ENCODE assay signal across 8 cellular contexts in genomic region chr12:6764011-6764828, GRCh38. TPM values are rescaled to one million over a fixed set of nuclear protein-coding genes. Genes with fewer than 3 reads are reported as not detected.
DNase-seq lines count a peak whose midpoint lies in the region; ATAC-seq and TF ChIP-seq lines count a peak whose summit lies in the region.

No MANE protein-coding gene starts in this region.

- H4K5ac ChIP-seq in IMR-90 (ENCODE audit: low read depth, low read length): peak overlapping the region; percentile 93

- H3K36me3 ChIP-seq in IMR-90 (ENCODE audit: control insufficient read depth, insufficient read depth, low read length) (no peaks in the 10 kb centered on the region), OCI-LY1 (ENCODE audit: insufficient read depth, low read length) (no peaks in the 10 kb centered on the region)

- no peak for TF ChIP-seq POLR2A in IMR-90 (IDR thresholded peaks at IDR 0.05; ENCODE audit: low read depth, low read length)

- H3K79me1 ChIP-seq in IMR-90 (ENCODE audit: low read depth in 1 of 2, low read length in 2 of 2): peaks cover 20 to 53% of the 10 kb centered on the region in 2 experiments

- H2AFZ ChIP-seq in IMR-90 (replicated peaks; ENCODE audit: low read length, poor library complexity): peak overlapping the region; percentile 89
- H2AFZ ChIP-seq in OCI-LY1 (ENCODE audit: low read length): no peak overlapping the region

- H3K27me3 ChIP-seq in IMR-90 (ENCODE audit: control insufficient read depth, insufficient read depth, low read length): no peaks in the 10 kb centered on the region
- peaks cover 5% of the 10 kb centered on the region; the same call in 1 of the 2 replicates for H3K27me3 ChIP-seq in OCI-LY1 (ENCODE audit: insufficient read depth, low read length)

- H3K23ac ChIP-seq in IMR-90 (ENCODE audit: low read depth, low read length): peak overlapping the region; percentile 99

- H3K9me3 ChIP-seq in IMR-90 (ENCODE audit: control insufficient read depth, insufficient read depth, low read length) (no peaks in the 10 kb centered on the region), OCI-LY1 (ENCODE audit: low read length) (no peaks in the 10 kb centered on the region)

- H2BK5ac ChIP-seq in IMR-90 (ENCODE audit: low read depth, low read length, poor library complexity, severe bottlenecking): peak overlapping the region; percentile 94

- intact Hi-C loops in IMR-90 (cut with micrococcal nuclease): loop anchor here (1.0 to 10.0 kb wide), 2 partner anchors 11 to 149 kb away; partner anchors contain the start of gene MLF2
- intact Hi-C loops in head of caudate nucleus (cut with DNase I): no loop called here

- H3K14ac ChIP-seq in IMR-90 (replicated peaks; ENCODE audit: low read depth, low read length): peak overlapping the region; percentile 97

- CTCF ChIA-PET in IMR-90 (lab: Yijun Ruan, JAX): interaction anchor here (1.6 to 3.2 kb wide), 2 partner anchors 11 kb away, joined by 9 to 27 read pairs; partner anchors contain the start of gene MLF2

- H3K27ac ChIP-seq in IMR-90 (ENCODE audit: insufficient read depth, low read length): peak overlapping the region; percentile 90
- no peak overlapping the region for H3K27ac ChIP-seq in OCI-LY1 (ENCODE audit: low read depth, low read length, poor library complexity, severe bottlenecking)
- peak overlapping the region; percentile 13 for H3K27ac ChIP-seq in adipose tissue (ENCODE audit: low read depth, low read length)

- dilution Hi-C loops in IMR-90 (cut with HindIII; ENCODE audit: low sequenced_read_pairs, unreplicated experiment): no loop called here

- H3K4me1 ChIP-seq in IMR-90 (ENCODE audit: control insufficient read depth, insufficient read depth, low read length): peaks cover 21% of the 10 kb centered on the region
- peaks cover 35% of the 10 kb centered on the region for H3K4me1 ChIP-seq in OCI-LY1 (ENCODE audit: insufficient read depth, low read length, severe bottlenecking)

- BruUV-seq in IMR-90 (replicated peaks; lab: Mats Ljungman, UMichigan): no TSS peak

- peak overlapping the region; percentile 95 for H2BK20ac ChIP-seq in IMR-90 (ENCODE audit: low read depth, low read length)

- no peak for TF ChIP-seq CTCF in IMR-90 (conservative IDR thresholded peaks at IDR 0.05; ENCODE audit: low read depth, low read length)
- TF ChIP-seq CTCF in OCI-LY1 (IDR thresholded peaks at IDR 0.05; ENCODE audit: low read length): no peak

- H3K4me3 ChIP-seq in IMR-90 (ENCODE audit: insufficient read depth, low read depth, low read length) (peak overlapping the region; percentile 12; the same call in 1 of the 2 replicates), OCI-LY1 (ENCODE audit: low read depth, low read length, poor library complexity, severe bottlenecking) (peak overlapping the region; percentile 17)

- peak overlapping the region; percentile 100 for H4K91ac ChIP-seq in IMR-90 (ENCODE audit: insufficient read depth, low read depth, low read length)

- TF ChIP-seq RAD21 in IMR-90 (IDR thresholded peaks at IDR 0.05; ENCODE audit: low read length): no peak

- in situ Hi-C loops in IMR-90 (cut with MboI; ENCODE audit: low sequenced_read_pairs): no loop called here

- H2AK5ac ChIP-seq in IMR-90 (ENCODE audit: low read depth, low read length): peak overlapping the region; percentile 99

- H3K18ac ChIP-seq in IMR-90 (ENCODE audit: low read depth, low read length): peak overlapping the region; percentile 84

- ATAC-seq in GM21737 (IDR thresholded peaks at IDR 0.05; ENCODE audit: unreplicated experiment): peak; percentile 65
- peak; percentile 82 for ATAC-seq in IMR-90 (ENCODE audit: low read depth)

- peak overlapping the region; percentile 98 for H2BK120ac ChIP-seq in IMR-90 (ENCODE audit: low read depth, low read length)

- H3K4me2 ChIP-seq in IMR-90 (ENCODE audit: low read depth, low read length) (peak overlapping the region; percentile 57), OCI-LY1 (ENCODE audit: low read length) (peak overlapping the region; percentile 10; the same call in 1 of the 2 replicates)

- H3K9ac ChIP-seq in IMR-90 (ENCODE audit: low read depth, low read length): peak overlapping the region; percentile 68
- no peak overlapping the region; the same call in 1 of the 2 replicates for H3K9ac ChIP-seq in OCI-LY1 (ENCODE audit: low read length)

- H4K20me1 ChIP-seq in IMR-90 (ENCODE audit: insufficient read depth, low read length) (peaks cover 24% of the 10 kb centered on the region), OCI-LY1 (ENCODE audit: insufficient read depth, low read length) (no peaks in the 10 kb centered on the region)

- DNase-seq in GM03348 (ENCODE audit: low spot score) (peak; percentile 97), IMR-90 (peak; percentile 99), head of caudate nucleus (peak; percentile 64 to 96 (median 86)), non-pigmented ciliary epithelial cell (ENCODE audit: low read depth) (peak; percentile 98), GF-D8 (lab: John Stamatoyannopoulos, UW) (no peak)

- H4K8ac ChIP-seq in IMR-90 (ENCODE audit: low read depth in 2 of 2, low read length in 2 of 2): peak overlapping the region; percentile 95 to 99

- no peaks in the 10 kb centered on the region for H3K79me2 ChIP-seq in OCI-LY1 (ENCODE audit: insufficient read depth, low read length)

- no peaks in the 10 kb centered on the region for H3K9me2 ChIP-seq in OCI-LY1 (ENCODE audit: low read depth, low read length)

- peaks cover 18% of the 10 kb centered on the region for H3K9me1 ChIP-seq in IMR-90 (ENCODE audit: insufficient read depth, low read length)

- H3F3A ChIP-seq in OCI-LY1 (ENCODE audit: insufficient read depth, low read length): no peaks in the 10 kb centered on the region

- peak overlapping the region; percentile 99 for H3K4ac ChIP-seq in IMR-90 (ENCODE audit: low read depth, low read length)

- peak overlapping the region; percentile 90 for H3K56ac ChIP-seq in IMR-90 (ENCODE audit: extremely low read depth, insufficient read depth, low read length)

- WGBS in IMR-90 (ENCODE audit: extremely low coverage in 2 of 2, insufficient read length in 1 of 2), 2 experiments: 3% methylated on average over 8 of the region's 16 CpGs; no CpG with 5 or more reads in 1 of the 2 experiments
- 2 to 6% (median 2%) methylated on average over 15 to 16 of the region's 16 CpGs for WGBS in adipose tissue, 3 donors

- peak overlapping the region; percentile 99 for H2BK15ac ChIP-seq in IMR-90 (ENCODE audit: low read depth, low read length)

- H2AK9ac ChIP-seq in IMR-90 (replicated peaks; ENCODE audit: low read depth, low read length, poor library complexity): peak overlapping the region; percentile 99

- POLR2A ChIA-PET in IMR-90 (lab: Charles Lee; ENCODE audit: unreplicated experiment): interaction anchor here (0.6 to 0.8 kb wide), 2 partner anchors 11 to 54 kb away, joined by 3 to 4 read pairs; partner anchors contain the start of gene MLF2

TF ChIP-seq in IMR-90, 13 proteins besides CTCF, POLR2A, EP300 and RAD21 (continues in another document):
- TF ChIP-seq SMC3 (IDR thresholded peaks at IDR 0.05; ENCODE audit: low read depth, low read length) (no peak), NFE2L2 (IDR thresholded peaks at IDR 0.05; ENCODE audit: low read depth, low read length) (no peak), RFX5 (IDR thresholded peaks at IDR 0.05; ENCODE audit: low read depth, low read length) (peak; percentile 99), RCOR1 (IDR thresholded peaks at IDR 0.05; ENCODE audit: insufficient replicate concordance, low read length) (no peak), MXI1 (IDR thresholded peaks at IDR 0.05; ENCODE audit: borderline replicate concordance, low read depth, low read length) (no peak), USF2 (IDR thresholded peaks at IDR 0.05; ENCODE audit: low read depth, low read length) (no peak), BHLHE40 (IDR thresholded peaks at IDR 0.05; ENCODE audit: low read depth, low read length) (no peak), FOS (IDR thresholded peaks at IDR 0.05; ENCODE audit: low read depth, low read length) (no peak), MAFK (IDR thresholded peaks at IDR 0.05; ENCODE audit: low read depth, low read length) (no peak), CHD1 (IDR thresholded peaks at IDR 0.05; ENCODE audit: low read depth, low read length) (no peak), CEBPB (IDR thresholded peaks at IDR 0.05; ENCODE audit: low read depth, low read length) (peak; percentile 45; the same call in 1 of the 2 replicates)

RNA-seq across cellular contexts. Expression of gene PTMS, which starts 1.9 kb away (rescaled TPM):
- total RNA-seq in IMR-90 (2012; rRNA removed): 11.4 and 17.2 TPM in 2 replicates
- polyA plus RNA-seq in IMR-90 (2012; rRNA removed): 275 and 288 TPM in 2 replicates
- 442 and 548 TPM in 2 replicates for polyA plus RNA-seq in IMR-90 (2012; cell fraction: cytosol; rRNA removed)
- polyA plus RNA-seq in IMR-90 (2012; cell fraction: nucleus; rRNA removed; ENCODE audit: low replicate concordance): 174 and 202 TPM in 2 replicates
- 100 to 1,000 TPM in 2 of 3 donors, 10 to 100 TPM in 1; 71.7 to 632 (median 263) TPM for polyA plus RNA-seq in adipose tissue

RNA-seq across cellular contexts. Expression of gene LAG3, which starts 8.1 kb away (rescaled TPM):
- total RNA-seq in IMR-90 (2012; rRNA removed): not detected in 2 replicates
- 0.41 and 0.66 TPM in 2 replicates for polyA plus RNA-seq in IMR-90 (2012; rRNA removed)
- 0.05 and 0.09 TPM in 2 replicates for polyA plus RNA-seq in IMR-90 (2012; cell fraction: cytosol; rRNA removed)
- 4.4 and 9.6 TPM in 2 replicates for polyA plus RNA-seq in IMR-90 (2012; cell fraction: nucleus; rRNA removed; ENCODE audit: low replicate concordance)
- polyA plus RNA-seq in adipose tissue: 1 to 10 TPM in 2 of 3 donors, under 1 TPM in 1; 0.08 to 3.0 (median 1.0) TPM

RNA-seq across cellular contexts. Expression of gene MLF2, which starts 11.3 kb away (rescaled TPM):
- 236 and 244 TPM in 2 replicates for total RNA-seq in IMR-90 (2012; rRNA removed)
- polyA plus RNA-seq in IMR-90 (2012; rRNA removed) (359 and 403 TPM in 2 replicates), adipose tissue (100 to 1,000 TPM in 2 of 3 donors, 10 to 100 TPM in 1; 78.2 to 196 (median 188) TPM)
- 225 and 535 TPM in 2 replicates for polyA plus RNA-seq in IMR-90 (2012; cell fraction: cytosol; rRNA removed)
- polyA plus RNA-seq in IMR-90 (2012; cell fraction: nucleus; rRNA removed; ENCODE audit: low replicate concordance): 257 and 322 TPM in 2 replicates

RNA-seq across cellular contexts. Expression of gene CD4, which starts 25.1 kb away (rescaled TPM):
- 4.2 and 5.7 TPM in 2 replicates for total RNA-seq in IMR-90 (2012; rRNA removed)
- polyA plus RNA-seq in IMR-90 (2012; rRNA removed): 15.0 and 15.7 TPM in 2 replicates
- polyA plus RNA-seq in IMR-90 (2012; cell fraction: cytosol; rRNA removed): 11.0 and 13.1 TPM in 2 replicates
- 10.0 and 11.9 TPM in 2 replicates for polyA plus RNA-seq in IMR-90 (2012; cell fraction: nucleus; rRNA removed; ENCODE audit: low replicate concordance)
- 10 to 100 TPM in 1 of 3 donors, 1 to 10 TPM in 2; 3.7 to 11.2 (median 7.6) TPM for polyA plus RNA-seq in adipose tissue

RNA-seq across cellular contexts. Expression of gene COPS7A, which starts 40.4 kb away (rescaled TPM):
- 51.4 and 58.8 TPM in 2 replicates for total RNA-seq in IMR-90 (2012; rRNA removed)
- polyA plus RNA-seq in IMR-90 (2012; rRNA removed) (135 and 138 TPM in 2 replicates), adipose tissue (10 to 100 TPM; 33.5 to 71.9 (median 66.1) TPM)
- polyA plus RNA-seq in IMR-90 (2012; cell fraction: cytosol; rRNA removed): 142 and 155 TPM in 2 replicates
- polyA plus RNA-seq in IMR-90 (2012; cell fraction: nucleus; rRNA removed; ENCODE audit: low replicate concordance): 205 and 256 TPM in 2 replicates
